ENCODE assay signal across 15 cellular contexts in genomic region chr7:104845541-104845940, GRCh38.
A peak's percentile ranks its signal among the peaks of the same experiment; 100 is the strongest.
DNase-seq lines count a peak whose midpoint lies in the region; ATAC-seq and TF ChIP-seq lines count a peak whose summit lies in the region.
"Had no signal": no experiment of that assay in that cellular context is flagged by ENCODE, and none has a peak within 500 bp of the region (broad histone marks: within the 10 kb centered on the region; RNA-seq: fewer than 3 reads in every experiment).

No MANE protein-coding gene starts in this region.

- ATAC-seq in GM18520 (IDR thresholded peaks at IDR 0.05; ENCODE audit: unreplicated experiment), result no peak
- ATAC-seq in left lobe of liver, result no peak
- ATAC-seq: A549 had no signal

- peak; percentile 88 for DNase-seq in Ammon's horn (ENCODE audit: low spot score)
- peak in 48 of 56 donors; percentile 7 to 84 (median 43) for DNase-seq in amygdala (lab: John Stamatoyannopoulos, UW)
- peak; percentile 15 to 86 (median 66) for DNase-seq in head of caudate nucleus
- DNase-seq in nucleus accumbens (lab: John Stamatoyannopoulos, UW), result peak in 46 of 56 donors; percentile 6 to 80 (median 55)
- DNase-seq in RWPE1 (ENCODE audit: low spot score), result no peak
- DNase-seq in left lobe of liver (ENCODE audit: low spot score), result no peak
- DNase-seq in NCI-H2107 (lab: John Stamatoyannopoulos, UW), result no peak
- DNase-seq: EL, IMR-90, MG63, NCI-H1092, NCI-H1694, NCI-H774 had no signal

- POLR2A ChIA-PET in RWPE1 (lab: Yijun Ruan, JAX; ENCODE audit: low non-redundant PET), result no interaction called here

- TF ChIP-seq CTCF in RWPE1 (conservative IDR thresholded peaks at IDR 0.05; ENCODE audit: low read depth), result no peak

- CTCF ChIA-PET in RWPE1 (lab: Yijun Ruan, JAX), result interaction anchor here (0.5 kb wide), 1 partner anchor 400 kb away, joined by 3 read pairs; no protein-coding TSS in a partner anchor

- intact Hi-C loops in head of caudate nucleus (cut with DNase I), result loop anchor here (10.0 kb wide), 1 partner anchor 51 kb away; no protein-coding TSS in a partner anchor

- no peak overlapping the region for H3K27ac ChIP-seq in RWPE1
- H3K27ac ChIP-seq: A549 had no signal

Comparison
In these comparisons a context has a peak if more than half of its experiments do, and no peak if none do; other contexts are left out.
1. DNase-seq: peak in Ammon's horn (single experiment), amygdala (48 of 56), head of caudate nucleus (42 of 42) and nucleus accumbens (46 of 56); none in RWPE1 (single experiment), left lobe of liver (single experiment) and NCI-H2107 (single experiment).